Comparison of ENCODE assay signal across 24 cellular contexts in the genomic region with DNA sequence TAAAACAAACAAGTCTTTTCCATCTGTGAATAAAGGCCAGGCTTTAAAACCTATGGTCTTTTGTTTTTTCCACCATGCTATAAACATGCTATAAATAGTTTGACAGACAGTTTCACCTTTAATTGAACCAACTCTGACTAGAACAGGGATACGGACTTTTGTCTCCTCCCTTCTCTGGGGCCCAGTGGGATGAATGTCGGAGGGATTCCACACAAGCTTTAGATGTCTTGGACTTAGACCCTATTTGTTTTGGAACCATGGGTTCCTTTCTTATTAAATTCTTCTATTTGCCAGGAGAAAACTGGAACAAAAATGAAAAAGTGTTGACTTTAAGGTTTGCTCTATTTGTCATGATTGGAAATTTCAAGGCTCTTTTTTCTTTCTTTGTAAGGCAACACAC.
DNase-seq lines count a peak whose midpoint lies in the region; ATAC-seq and TF ChIP-seq lines count a peak whose summit lies in the region.
"Had no signal": no experiment of that assay in that cellular context is flagged by ENCODE, and none has a peak within 500 bp of the region (broad histone marks: within the 10 kb centered on the region; RNA-seq: fewer than 3 reads in every experiment).

No MANE protein-coding gene starts in this region.

- H3K27me3 Mint-ChIP-seq in nephron progenitor cell (ENCODE audit: low read depth, poor library complexity) = no peaks in the 10 kb centered on the region
- H3K27me3 Mint-ChIP-seq: activated naive CD8-positive, alpha-beta T cell; activated T-helper 17 cell treated with anti-CD3 and anti-CD28 coated beads, Interleukin-2, amount 50 U/mL, for 72 hours; dendritic cell treated with granulocyte-macrophage colony-stimulating factor and Interleukin-4, amounts not matched to agents 40 ng/mL and 50 ng/mL, for 4 days had no signal

- H3K36me3 Mint-ChIP-seq in nephron progenitor cell (ENCODE audit: low read depth) = no peaks in the 10 kb centered on the region
- H3K36me3 Mint-ChIP-seq: activated naive CD8-positive, alpha-beta T cell had no signal

- POLR2A ChIA-PET in HEK293T (lab: Yijun Ruan, JAX) = no interaction called here

- H3K4me1 ChIP-seq in heart right ventricle = peaks cover 0 to 66% (median 49%) of the 10 kb centered on the region in 9 donors

- 12 to 16% methylated on average over 2 of the region's 2 CpGs for WGBS in heart right ventricle, 2 donors

- no peak for DNase-seq in HEK293T (ENCODE audit: extremely low spot score)
- peak; percentile 26 for DNase-seq in astrocyte of the spinal cord (ENCODE audit: low read depth, low spot score)
- no peak for DNase-seq in heart right ventricle
- DNase-seq in nephron progenitor cell = no peak
- no peak for DNase-seq in stimulated activated CD4-positive, alpha-beta T cell treated with anti-CD3 and anti-CD28 coated beads, Interleukin-4, amount 100 ng/mL, for 1 hour
- no peak for DNase-seq in NCI-H1417 (lab: John Stamatoyannopoulos, UW)
- no peak for DNase-seq in NCI-H2081 (lab: John Stamatoyannopoulos, UW)
- DNase-seq in 8988T = no peak
- DNase-seq: activated CD4-positive, alpha-beta T cell treated with anti-CD3 and anti-CD28 coated beads, Interleukin-2, amount 50 U/mL, for 1 hour; C1 segment of cervical spinal cord; foreskin keratinocyte; hypothalamus; islet precursor cell; NCI-H2107; ovary; SK-N-SH; T-helper 2 cell; upper lobe of right lung had no signal

- H3K4me3 Mint-ChIP-seq in nephron progenitor cell = peak overlapping the region; percentile 54
- H3K4me3 Mint-ChIP-seq: activated naive CD8-positive, alpha-beta T cell; activated T-helper 17 cell treated with anti-CD3 and anti-CD28 coated beads, Interleukin-2, amount 50 U/mL, for 72 hours; dendritic cell treated with granulocyte-macrophage colony-stimulating factor and Interleukin-4, amounts not matched to agents 40 ng/mL and 50 ng/mL, for 4 days had no signal

- H3K4me3 ChIP-seq in astrocyte of the spinal cord (ENCODE audit: low read depth, low read length) = no peak overlapping the region
- no peak overlapping the region for H3K4me3 ChIP-seq in heart right ventricle
- H3K4me3 ChIP-seq: lung, ovary, upper lobe of right lung had no signal

- no peaks in the 10 kb centered on the region for H3K27me3 ChIP-seq in heart right ventricle
- H3K27me3 ChIP-seq: foreskin keratinocyte, ovary, upper lobe of right lung had no signal

- H3K27ac Mint-ChIP-seq in nephron progenitor cell = peak overlapping the region; percentile 88
- H3K27ac Mint-ChIP-seq: activated naive CD8-positive, alpha-beta T cell; activated T-helper 17 cell treated with anti-CD3 and anti-CD28 coated beads, Interleukin-2, amount 50 U/mL, for 72 hours; dendritic cell treated with granulocyte-macrophage colony-stimulating factor and Interleukin-4, amounts not matched to agents 40 ng/mL and 50 ng/mL, for 4 days had no signal

- peak; percentile 36 to 86 (median 71) for ATAC-seq in heart right ventricle
- ATAC-seq: activated T-helper 17 cell treated with anti-CD3 and anti-CD28 coated beads, Interleukin-2, amount 50 U/mL, for 72 hours; foreskin keratinocyte; sciatic nerve; upper lobe of right lung had no signal

- intact Hi-C loops in heart right ventricle (cut with DNase I) = loop anchor here in 3 of 10 donors (5.0 to 10.0 kb wide), 4 partner anchors 35 to 148 kb away; partner anchors contain the start of gene MLLT3 (in 2 of the 3)

- CTCF ChIA-PET in HEK293T (lab: Yijun Ruan, JAX) = no interaction called here

- in situ Hi-C loops in astrocyte of the spinal cord (cut with HindIII; ENCODE audit: low sequenced_read_pairs) = no loop called here

- TF ChIP-seq CTCF in astrocyte of the spinal cord (IDR thresholded peaks at IDR 0.05; ENCODE audit: low read depth, low read length) = no peak
- TF ChIP-seq CTCF in heart right ventricle (IDR thresholded peaks at IDR 0.05) = no peak
- no peak for TF ChIP-seq CTCF in nephron progenitor cell (IDR thresholded peaks at IDR 0.05)

- H3K4me1 Mint-ChIP-seq in nephron progenitor cell = peaks cover 92% of the 10 kb centered on the region

- H3K36me3 ChIP-seq in heart right ventricle = no peaks in the 10 kb centered on the region
- H3K36me3 ChIP-seq: ovary, upper lobe of right lung had no signal

- no peaks in the 10 kb centered on the region for H3K9me3 ChIP-seq in heart right ventricle
- H3K9me3 ChIP-seq: ovary, SK-N-SH, upper lobe of right lung had no signal

- peak overlapping the region in 1 of 10 donors; percentile 41 for H3K27ac ChIP-seq in heart right ventricle
- H3K27ac ChIP-seq: foreskin keratinocyte, ovary, upper lobe of right lung, VCaP had no signal

- no peaks in the 10 kb centered on the region for H3K9me3 Mint-ChIP-seq in nephron progenitor cell
- H3K9me3 Mint-ChIP-seq: activated T-helper 17 cell treated with anti-CD3 and anti-CD28 coated beads, Interleukin-2, amount 50 U/mL, for 72 hours; dendritic cell treated with granulocyte-macrophage colony-stimulating factor and Interleukin-4, amounts not matched to agents 40 ng/mL and 50 ng/mL, for 4 days had no signal

TF ChIP-seq in HEK293T, 16 proteins besides CTCF, POLR2A, EP300 and RAD21:
- TF ChIP-seq BHLHE40 (IDR thresholded peaks at IDR 0.05; ENCODE audit: borderline replicate concordance) (no peak), PKNOX1 (IDR thresholded peaks at IDR 0.05) (peak; percentile 94)
